Comparison of ENCODE assay signal across 8 cellular contexts in the genomic region with DNA sequence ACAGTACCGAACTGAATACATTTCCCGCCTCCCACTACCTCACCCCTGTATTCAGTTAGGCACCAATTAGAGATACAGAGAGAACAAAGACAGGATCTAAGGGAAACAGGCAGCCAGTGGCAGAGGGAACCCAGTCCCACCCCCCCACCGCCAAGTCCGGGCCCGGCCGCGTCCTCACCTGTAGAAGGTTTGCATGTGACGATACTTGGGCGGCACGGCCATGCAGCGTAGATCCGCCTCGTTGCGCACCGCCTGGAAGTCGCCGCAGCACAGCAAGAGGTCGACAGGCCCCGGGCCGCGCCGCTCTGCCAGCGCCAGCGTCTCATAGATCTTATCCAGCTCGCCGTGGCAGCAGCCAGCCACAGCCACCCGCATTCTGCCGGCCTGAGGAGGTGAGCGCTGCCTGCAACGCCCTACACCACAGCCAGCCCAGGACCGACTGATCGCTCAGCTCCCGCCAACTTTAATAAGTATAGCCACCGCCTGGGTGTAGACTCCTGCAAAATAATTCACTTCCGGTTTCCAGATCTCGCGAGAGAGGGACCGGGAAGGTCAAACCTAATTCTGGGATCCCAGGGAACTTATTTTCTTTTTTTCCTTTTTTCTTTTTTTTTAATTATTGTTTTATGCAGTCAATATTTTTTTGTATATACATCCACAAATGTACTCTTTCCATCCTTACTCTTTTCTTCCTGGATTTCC. TPM values are rescaled to one million over a fixed set of nuclear protein-coding genes. Genes with fewer than 3 reads are reported as not detected.
DNase-seq lines count a peak whose midpoint lies in the region; ATAC-seq and TF ChIP-seq lines count a peak whose summit lies in the region.

DBR1 (minus strand) TSS at position 501 of the 702 bp plus-strand sequence; CDS start at position 375, 126 bp downstream.

- H3K27ac ChIP-seq in ovary (peak within 1 kb of the TSS; percentile 8 to 14), thyroid gland (peak within 1 kb of the TSS; percentile 25 to 75 (median 74))

- H3K4me3 ChIP-seq in GM12865 (ENCODE audit: low read depth, low read length) (peak within 1 kb of the TSS; percentile 78), ovary (peak within 1 kb of the TSS; percentile 70), thyroid gland (replicated peaks in 1 of 3) (peak within 1 kb of the TSS; percentile 34 to 89 (median 82))

- POLR2A ChIA-PET in activated naive CD8-positive, alpha-beta T cell treated with anti-CD3 and anti-CD28 coated beads, Interleukin-2, amount 10 ng/mL, durations not matched to agents 7 days and 5 days (lab: Charles Lee), result interaction anchor here (0.8 to 3.3 kb wide), 6 partner anchors 11 to 420 kb away, joined by 3 to 24 read pairs (median 4); partner anchors contain the start of genes ARMC8 and CEP70

- intact Hi-C loops in Right ventricle myocardium inferior (cut with DNase I), result no loop called here
- intact Hi-C loops in ovary (cut with DNase I), result no loop called here
- intact Hi-C loops in thyroid gland (cut with DNase I), result no loop called here

- DNase-seq in GM12865 (ENCODE audit: low read depth) (peak; percentile 91), NCI-H1105 treated with DMSO at 0.1 percent for 48 hours (lab: John Stamatoyannopoulos, UW) (peak; percentile 92), SW 1271 (lab: John Stamatoyannopoulos, UW) (peak; percentile 66 to 83), Right ventricle myocardium inferior (ENCODE audit: missing footprints) (peak; percentile 88), ovary (peak; percentile 71 to 86 (median 76)), thyroid gland (peak; percentile 79 to 81)
- peak; percentile 80 for DNase-seq in activated naive CD8-positive, alpha-beta T cell treated with anti-CD3 and anti-CD28 coated beads, Interleukin-2, amount 10 ng/mL, durations not matched to agents 7 days and 5 days

- peak within 1 kb of the TSS; percentile 93 for H3K4me3 Mint-ChIP-seq in activated naive CD8-positive, alpha-beta T cell treated with anti-CD3 and anti-CD28 coated beads, Interleukin-2, amount 10 ng/mL, durations not matched to agents 7 days and 5 days

- peaks cover 9% of the 10 kb centered on the region for H3K36me3 Mint-ChIP-seq in activated naive CD8-positive, alpha-beta T cell treated with anti-CD3 and anti-CD28 coated beads, Interleukin-2, amount 10 ng/mL, durations not matched to agents 7 days and 5 days

- H3K27me3 Mint-ChIP-seq in activated naive CD8-positive, alpha-beta T cell treated with anti-CD3 and anti-CD28 coated beads, Interleukin-2, amount 10 ng/mL, durations not matched to agents 7 days and 5 days, result no peaks in the 10 kb centered on the region

- H3K9me3 ChIP-seq in ovary, result no peaks in the 10 kb centered on the region
- H3K9me3 ChIP-seq in thyroid gland, result no peaks in the 10 kb centered on the region

- peak; percentile 92 for ATAC-seq in HG02678 (IDR thresholded peaks at IDR 0.05; ENCODE audit: unreplicated experiment)
- peak; percentile 94 for ATAC-seq in activated naive CD8-positive, alpha-beta T cell treated with anti-CD3 and anti-CD28 coated beads, Interleukin-2, amount 10 ng/mL, durations not matched to agents 7 days and 5 days (ENCODE audit: low read depth)
- ATAC-seq in Right ventricle myocardium inferior, result peak; percentile 95

- no peaks in the 10 kb centered on the region for H3K9me3 Mint-ChIP-seq in activated naive CD8-positive, alpha-beta T cell treated with anti-CD3 and anti-CD28 coated beads, Interleukin-2, amount 10 ng/mL, durations not matched to agents 7 days and 5 days

- no peak for TF ChIP-seq EP300 in ovary (IDR thresholded peaks at IDR 0.05)

- H3K27me3 ChIP-seq in ovary (no peaks in the 10 kb centered on the region), thyroid gland (no peaks in the 10 kb centered on the region)

- no peaks in the 10 kb centered on the region for H3K36me3 ChIP-seq in ovary
- peaks cover 6 to 11% of the 10 kb centered on the region in 2 donors for H3K36me3 ChIP-seq in thyroid gland

- WGBS in ovary, 3 donors, result 0 to 1% (median 0%) methylated on average over 34 to 38 of the region's 38 CpGs
- WGBS in thyroid gland, 2 donors, result 0 to 1% methylated on average over 27 to 37 of the region's 38 CpGs

- H3K4me1 Mint-ChIP-seq in activated naive CD8-positive, alpha-beta T cell treated with anti-CD3 and anti-CD28 coated beads, Interleukin-2, amount 10 ng/mL, durations not matched to agents 7 days and 5 days, result peaks cover 25% of the 10 kb centered on the region

- H3K4me1 ChIP-seq in ovary (ENCODE audit: insufficient read depth) (no peaks in the 10 kb centered on the region), thyroid gland (peaks cover 9 to 12% of the 10 kb centered on the region in 2 donors)

- peak; percentile 54 for TF ChIP-seq POLR2A in ovary (IDR thresholded peaks at IDR 0.05)
- TF ChIP-seq POLR2A in thyroid gland (IDR thresholded peaks at IDR 0.05), result peak in 1 of 2 donors; percentile 80

- no peak for TF ChIP-seq CTCF in GM12865 (IDR thresholded peaks at IDR 0.05; ENCODE audit: insufficient read depth, low read depth, low read length, missing control alignments)
- TF ChIP-seq CTCF in ovary (IDR thresholded peaks at IDR 0.05), result no peak
- TF ChIP-seq CTCF in thyroid gland (IDR thresholded peaks at IDR 0.05), result no peak

- peak within 1 kb of the TSS; percentile 93 for H3K27ac Mint-ChIP-seq in activated naive CD8-positive, alpha-beta T cell treated with anti-CD3 and anti-CD28 coated beads, Interleukin-2, amount 10 ng/mL, durations not matched to agents 7 days and 5 days

RNA-seq across cellular contexts. Expression of gene DBR1, which starts in this region (rescaled TPM):
- 10 to 100 TPM; 22.6 to 25.7 TPM for total RNA-seq in activated naive CD8-positive, alpha-beta T cell treated with anti-CD3 and anti-CD28 coated beads, Interleukin-2, amount 10 ng/mL, durations not matched to agents 7 days and 5 days
- total RNA-seq in Right ventricle myocardium inferior (7.1 TPM), ovary (10 to 100 TPM in 6 of 7 donors, 1 to 10 TPM in 1; 8.5 to 16.0 (median 15.0) TPM), thyroid gland (10 to 100 TPM; 16.8 to 25.4 (median 18.3) TPM)
- 10 to 100 TPM in 1 of 2 donors, 1 to 10 TPM in 1; 8.6 to 14.7 TPM for polyA plus RNA-seq in ovary

Comparison
In these comparisons a context has a peak if more than half of its experiments do, and no peak if none do; other contexts are left out.
1. Peak in every context shown above with its lines: DNase-seq, ATAC-seq, H3K4me3 ChIP-seq and H3K27ac ChIP-seq.